ENCODE assay signal across 27 cellular contexts in genomic region chr20:62494537-62494936, GRCh38. TPM values are rescaled to one million over a fixed set of nuclear protein-coding genes. Genes with fewer than 3 reads are reported as not detected.
DNase-seq lines count a peak whose midpoint lies in the region; ATAC-seq, FAIRE-seq and TF ChIP-seq lines count a peak whose summit lies in the region.
"Had no signal": no experiment of that assay in that cellular context is flagged by ENCODE, and none has a peak within 500 bp of the region (broad histone marks: within the 10 kb centered on the region; RNA-seq: fewer than 3 reads in every experiment).

No MANE protein-coding gene starts in this region.

- H3K4me3 ChIP-seq in GM12865 (ENCODE audit: low read depth, low read length) (no peak overlapping the region), esophagus muscularis mucosa (no peak overlapping the region), upper lobe of left lung (no peak overlapping the region)
- H3K4me3 ChIP-seq: mucosa of descending colon, transverse colon had no signal

- WGBS in esophagus muscularis mucosa = 49% methylated on average over 6 of the region's 7 CpGs
- 42 to 44% methylated on average over 2 to 6 of the region's 7 CpGs for WGBS in upper lobe of left lung, 2 donors

- H3K4me3 Mint-ChIP-seq in naive B cell = peak overlapping the region in 7 of 8 donors; percentile 54 to 88 (median 80)
- H3K4me3 Mint-ChIP-seq: activated CD4-positive, alpha-beta T cell treated with anti-CD3 and anti-CD28 coated beads for 36 hours; activated naive CD8-positive, alpha-beta T cell; CD4-positive, CD25-positive, alpha-beta regulatory T cell; neural crest cell; stimulated activated naive CD8-positive, alpha-beta T cell treated with anti-CD3 and anti-CD28 coated beads, Interleukin-15, Interleukin-2, amounts not matched to agents 100 ng/mL and 50 ng/mL, for 24 hours had no signal

- no peaks in the 10 kb centered on the region for H3K9me3 Mint-ChIP-seq in naive B cell
- H3K9me3 Mint-ChIP-seq: neural crest cell; stimulated activated naive CD8-positive, alpha-beta T cell treated with anti-CD3 and anti-CD28 coated beads, Interleukin-15, Interleukin-2, amounts not matched to agents 100 ng/mL and 50 ng/mL, for 24 hours had no signal

- H3K36me3 ChIP-seq in esophagus muscularis mucosa = no peaks in the 10 kb centered on the region
- H3K36me3 ChIP-seq in upper lobe of left lung = no peaks in the 10 kb centered on the region
- H3K36me3 ChIP-seq: transverse colon had no signal

- TF ChIP-seq CTCF in GM12865 (IDR thresholded peaks at IDR 0.05; ENCODE audit: insufficient read depth, low read depth, low read length, missing control alignments) = no peak
- TF ChIP-seq CTCF in esophagus muscularis mucosa (IDR thresholded peaks at IDR 0.05) = no peak
- no peak for TF ChIP-seq CTCF in upper lobe of left lung (IDR thresholded peaks at IDR 0.05)

- TF ChIP-seq POLR2A in esophagus muscularis mucosa (IDR thresholded peaks at IDR 0.05; ENCODE audit: low read depth) (no peak), upper lobe of left lung (IDR thresholded peaks at IDR 0.05) (no peak)

- H3K4me1 Mint-ChIP-seq in naive B cell = peaks cover 14 to 28% (median 18%) of the 10 kb centered on the region in 3 donors
- H3K4me1 Mint-ChIP-seq: activated CD4-positive, alpha-beta T cell treated with anti-CD3 and anti-CD28 coated beads for 36 hours had no signal

- peak overlapping the region in 5 of 6 donors; percentile 23 to 93 (median 82) for H3K27ac Mint-ChIP-seq in naive B cell
- H3K27ac Mint-ChIP-seq: activated CD4-positive, alpha-beta T cell treated with anti-CD3 and anti-CD28 coated beads for 36 hours; activated naive CD8-positive, alpha-beta T cell; CD4-positive, CD25-positive, alpha-beta regulatory T cell; progenitor cell of endocrine pancreas; stimulated activated naive CD8-positive, alpha-beta T cell treated with anti-CD3 and anti-CD28 coated beads, Interleukin-15, Interleukin-2, amounts not matched to agents 100 ng/mL and 50 ng/mL, for 24 hours had no signal

- intact Hi-C loops in esophagus muscularis mucosa (cut with DNase I) = loop anchor here (5.0 kb wide), 2 partner anchors 67 to 82 kb away; partner anchors contain the start of gene RBBP8NL

- H3K36me3 Mint-ChIP-seq in naive B cell = no peaks in the 10 kb centered on the region
- H3K36me3 Mint-ChIP-seq: activated naive CD8-positive, alpha-beta T cell; CD4-positive, CD25-positive, alpha-beta regulatory T cell had no signal

- H3K27ac ChIP-seq in esophagus muscularis mucosa (replicated peaks in 1 of 4) = peak overlapping the region; percentile 65 to 86 (median 76)
- no peak overlapping the region for H3K27ac ChIP-seq in upper lobe of left lung
- H3K27ac ChIP-seq: transverse colon had no signal

- H3K27me3 ChIP-seq in esophagus muscularis mucosa = peaks cover 0 to 34% (median 0%) of the 10 kb centered on the region in 4 donors
- no peaks in the 10 kb centered on the region for H3K27me3 ChIP-seq in upper lobe of left lung
- H3K27me3 ChIP-seq: transverse colon had no signal

- no peak for FAIRE-seq in HTR-8/SVneo (lab: Jason Lieb, UNC)
- FAIRE-seq: astrocyte, GM12892, HepG2, small intestine had no signal

- peaks cover 0 to 30% (median 24%) of the 10 kb centered on the region in 3 donors for H3K27me3 Mint-ChIP-seq in naive B cell

- ATAC-seq in naive B cell (ENCODE audit: low read depth in 2 of 2) (peak; percentile 66 to 71), HG03460 (IDR thresholded peaks at IDR 0.05; ENCODE audit: unreplicated experiment) (no peak), upper lobe of left lung (ENCODE audit: low FRiP score in 2 of 2) (no peak)
- ATAC-seq: activated CD4-positive, alpha-beta T cell treated with anti-CD3 and anti-CD28 coated beads for 36 hours; mucosa of descending colon had no signal

- H3K9me3 ChIP-seq in esophagus muscularis mucosa (no peaks in the 10 kb centered on the region), upper lobe of left lung (no peaks in the 10 kb centered on the region)
- H3K9me3 ChIP-seq: mucosa of descending colon, SK-N-SH, transverse colon had no signal

- DNase-seq in GM12865 (ENCODE audit: low read depth) (peak; percentile 33), NOMO-1 treated with dmso at 0.1 percent for 144 hours (lab: John Stamatoyannopoulos, UW; ENCODE audit: unreplicated experiment) (peak; percentile 56), esophagus muscularis mucosa (ENCODE audit: extremely low spot score) (no peak), naive B cell (peak; percentile 47), COR-L47 (lab: John Stamatoyannopoulos, UW) (no peak), upper lobe of left lung (no peak), HTR-8/SVneo (ENCODE audit: insufficient read length, low spot score) (no peak)
- DNase-seq: activated CD4-positive, alpha-beta T cell treated with anti-CD3 and anti-CD28 coated beads for 36 hours; CD4-positive, CD25-positive, alpha-beta regulatory T cell; effector CD8-positive, alpha-beta T cell; glutamatergic neuron; mucosa of descending colon; NCI-H187; SK-N-SH; small intestine; T1000; transverse colon had no signal

- no peak for TF ChIP-seq EP300 in esophagus muscularis mucosa (IDR thresholded peaks at IDR 0.05)
- no peak for TF ChIP-seq EP300 in upper lobe of left lung (IDR thresholded peaks at IDR 0.05)

- H3K4me1 ChIP-seq in esophagus muscularis mucosa = peaks cover 33 to 43% (median 42%) of the 10 kb centered on the region in 4 donors
- peaks cover 3 to 13% (median 8%) of the 10 kb centered on the region in 4 donors for H3K4me1 ChIP-seq in upper lobe of left lung

RNA-seq across cellular contexts. Expression of gene GATA5, which starts 18.7 kb away (rescaled TPM):
- total RNA-seq in esophagus muscularis mucosa = under 1 TPM in 3 of 4 donors, not detected in 1; 0.33 to 0.78 (median 0.46) TPM
- not detected for polyA plus RNA-seq in naive B cell (ENCODE audit: low read depth in 6 of 6)
- total RNA-seq in upper lobe of left lung = 10 to 100 TPM in 1 of 6 donors, 1 to 10 TPM in 4, under 1 TPM in 1; 0.98 to 10.5 (median 2.2) TPM
- total RNA-seq: activated CD4-positive, alpha-beta T cell treated with anti-CD3 and anti-CD28 coated beads for 36 hours; astrocyte; CD4-positive, CD25-positive, alpha-beta regulatory T cell; chondrocyte; MCF 10A; neural crest cell; transverse colon had no signal
- polyA plus RNA-seq: CD4-positive, CD25-positive, alpha-beta regulatory T cell; SK-N-SH had no signal

Comparison
In these comparisons a context has a peak if more than half of its experiments do, and no peak if none do; other contexts are left out.
1. DNase-seq: peak in GM12865 (single experiment), NOMO-1 treated with dmso at 0.1 percent for 144 hours (single experiment) and naive B cell (single experiment); none in esophagus muscularis mucosa (single experiment), COR-L47 (single experiment), upper lobe of left lung (0 of 2) and HTR-8/SVneo (single experiment).
2. H3K27ac ChIP-seq: peak in esophagus muscularis mucosa (4 of 4); none in upper lobe of left lung (0 of 4).
3. ATAC-seq: peak in naive B cell (2 of 2); none in HG03460 (single experiment) and upper lobe of left lung (0 of 2).